ENCODE assay signal across 7 cellular contexts in the genomic region with DNA sequence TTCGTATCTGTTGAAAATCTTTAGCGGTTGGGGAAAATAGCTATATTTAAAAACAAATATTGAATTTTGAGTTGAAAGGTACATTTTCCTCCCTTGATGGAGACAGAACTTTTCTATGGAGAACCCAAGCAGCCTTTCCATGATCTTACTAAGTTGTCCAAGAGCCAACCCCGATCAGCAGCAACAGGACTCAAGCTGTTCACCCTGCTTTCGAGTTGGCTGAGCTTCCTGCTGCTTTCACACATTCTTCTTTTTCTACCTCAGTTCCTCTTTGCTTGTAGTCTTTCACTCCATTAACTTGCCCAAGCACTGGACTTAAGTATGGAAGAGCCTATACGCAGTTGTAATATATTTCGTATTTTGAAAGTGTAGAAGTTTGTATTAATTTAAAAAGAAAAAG.
"Had no signal": no experiment of that assay in that cellular context is flagged by ENCODE, and none has a peak within 500 bp of the region (broad histone marks: within the 10 kb centered on the region; RNA-seq: fewer than 3 reads in every experiment).

No MANE protein-coding gene starts in this region.

- H3K9me3 ChIP-seq: gastroesophageal sphincter, right atrium auricular region, tibial nerve had no signal

- H3K27ac Mint-ChIP-seq: activated CD8-positive, alpha-beta T cell treated with anti-CD3 and anti-CD28 coated beads, Interleukin-2, amount 10 ng/mL, durations not matched to agents 7 days and 5 days; stimulated activated effector memory CD8-positive, alpha-beta T cell treated with anti-CD3 and anti-CD28 coated beads, Interleukin-12 subunit alpha, Interleukin-12 subunit beta, amount 100 ng/mL, for 72 hours had no signal

- H3K27me3 Mint-ChIP-seq: activated naive CD8-positive, alpha-beta T cell treated with anti-CD3 and anti-CD28 coated beads, Interleukin-2, amount 50 U/mL, for 24 hours had no signal

- H3K27me3 ChIP-seq: gastroesophageal sphincter, right atrium auricular region, tibial nerve had no signal

- H3K4me1 ChIP-seq: right atrium auricular region had no signal

- H3K9me3 Mint-ChIP-seq: activated naive CD8-positive, alpha-beta T cell treated with anti-CD3 and anti-CD28 coated beads, Interleukin-2, amount 50 U/mL, for 24 hours; stimulated activated effector memory CD8-positive, alpha-beta T cell treated with anti-CD3 and anti-CD28 coated beads, Interleukin-12 subunit alpha, Interleukin-12 subunit beta, amount 100 ng/mL, for 72 hours had no signal

- H3K4me3 Mint-ChIP-seq: activated CD8-positive, alpha-beta T cell treated with anti-CD3 and anti-CD28 coated beads, Interleukin-2, amount 10 ng/mL, durations not matched to agents 7 days and 5 days; activated naive CD8-positive, alpha-beta T cell treated with anti-CD3 and anti-CD28 coated beads, Interleukin-2, amount 50 U/mL, for 24 hours; stimulated activated effector memory CD8-positive, alpha-beta T cell treated with anti-CD3 and anti-CD28 coated beads, Interleukin-12 subunit alpha, Interleukin-12 subunit beta, amount 100 ng/mL, for 72 hours had no signal

- H3K4me1 Mint-ChIP-seq: stimulated activated effector memory CD8-positive, alpha-beta T cell treated with anti-CD3 and anti-CD28 coated beads, Interleukin-12 subunit alpha, Interleukin-12 subunit beta, amount 100 ng/mL, for 72 hours had no signal

- DNase-seq: cortex of kidney had no signal

- H3K27ac ChIP-seq: gastroesophageal sphincter, right atrium auricular region, tibial nerve had no signal

- H3K4me3 ChIP-seq: gastroesophageal sphincter, right atrium auricular region, tibial nerve had no signal
